Comparison of ENCODE assay signal across 13 cellular contexts in genomic region chr10:12405342-12406320, GRCh38. TPM values are rescaled to one million over a fixed set of nuclear protein-coding genes. Genes with fewer than 3 reads are reported as not detected.
DNase-seq lines count a peak whose midpoint lies in the region; ATAC-seq and TF ChIP-seq lines count a peak whose summit lies in the region.
"Had no signal": no experiment of that assay in that cellular context is flagged by ENCODE, and none has a peak within 500 bp of the region (broad histone marks: within the 10 kb centered on the region; RNA-seq: fewer than 3 reads in every experiment).

No MANE protein-coding gene starts in this region.

- no peaks in the 10 kb centered on the region for H3K9me3 ChIP-seq in duodenal mucosa (ENCODE audit: control insufficient read depth in 1 of 2, low read length in 2 of 2)
- H3K9me3 ChIP-seq in gastroesophageal sphincter: no peaks in the 10 kb centered on the region
- H3K9me3 ChIP-seq: ascending aorta, Caco-2, neutrophil had no signal

- H3K27ac Mint-ChIP-seq in osteocyte (ENCODE audit: unreplicated experiment): no peak overlapping the region

- no peak for ATAC-seq in HG03095 (IDR thresholded peaks at IDR 0.05; ENCODE audit: unreplicated experiment)
- no peak for ATAC-seq in gastroesophageal sphincter

- no peaks in the 10 kb centered on the region for H3K9me3 Mint-ChIP-seq in osteocyte (ENCODE audit: unreplicated experiment)
- H3K9me3 Mint-ChIP-seq: IgD-negative memory B cell had no signal

- H3K27ac ChIP-seq in duodenal mucosa (ENCODE audit: low read depth, low read length): no peak overlapping the region
- peak overlapping the region in 2 of 4 donors; percentile 24 to 45 for H3K27ac ChIP-seq in gastroesophageal sphincter
- H3K27ac ChIP-seq: ascending aorta, neutrophil had no signal

- H3K27me3 ChIP-seq in duodenal mucosa (ENCODE audit: control insufficient read depth in 1 of 2, insufficient read depth in 2 of 2, low read length in 2 of 2) (no peaks in the 10 kb centered on the region), gastroesophageal sphincter (no peaks in the 10 kb centered on the region)
- H3K27me3 ChIP-seq: ascending aorta, neutrophil had no signal

- H3K27me3 Mint-ChIP-seq in osteocyte (ENCODE audit: unreplicated experiment): no peaks in the 10 kb centered on the region
- H3K27me3 Mint-ChIP-seq: IgD-negative memory B cell had no signal

- DNase-seq in DMS79 treated with DMSO at 0.1 percent for 48 hours (lab: John Stamatoyannopoulos, UW): peak; percentile 79
- peak; percentile 35 for DNase-seq in NCI-H2196 treated with DMSO at 0.1 percent for 48 hours (lab: John Stamatoyannopoulos, UW; ENCODE audit: unreplicated experiment)
- DNase-seq in osteocyte (ENCODE audit: extremely low spot score, unreplicated experiment): peak; percentile 23
- no peak for DNase-seq in CD1c-positive myeloid dendritic cell (ENCODE audit: extremely low spot score)
- DNase-seq in anterior cingulate cortex (lab: John Stamatoyannopoulos, UW): no peak
- DNase-seq: Caco-2, NCI-H69 had no signal

- H3K4me1 ChIP-seq in duodenal mucosa (ENCODE audit: control insufficient read depth in 1 of 2, insufficient read depth in 2 of 2, low read length in 2 of 2) (peaks cover 13 to 15% of the 10 kb centered on the region in 2 donors), gastroesophageal sphincter (peaks cover 0 to 10% (median 0%) of the 10 kb centered on the region in 3 donors)
- H3K4me1 ChIP-seq: ascending aorta had no signal

- no peak overlapping the region for H3K4me3 Mint-ChIP-seq in osteocyte (ENCODE audit: unreplicated experiment)

- H3K36me3 Mint-ChIP-seq in osteocyte (ENCODE audit: unreplicated experiment): peaks cover 2% of the 10 kb centered on the region

- no peak for TF ChIP-seq POLR2A in gastroesophageal sphincter (IDR thresholded peaks at IDR 0.05)

- H3K4me1 Mint-ChIP-seq in osteocyte (ENCODE audit: unreplicated experiment): no peaks in the 10 kb centered on the region

- H3K9ac ChIP-seq in duodenal mucosa (ENCODE audit: low read depth in 1 of 2, low read length in 2 of 2): no peak overlapping the region

- H3K36me3 ChIP-seq in duodenal mucosa (ENCODE audit: control insufficient read depth in 1 of 2, insufficient read depth in 2 of 2, low read length in 2 of 2) (no peaks in the 10 kb centered on the region), gastroesophageal sphincter (no peaks in the 10 kb centered on the region)
- H3K36me3 ChIP-seq: ascending aorta, neutrophil had no signal

- WGBS in gastroesophageal sphincter (ENCODE audit: low coverage in 1 of 2), 2 donors: 52 to 67% methylated on average over 19 to 24 of the region's 24 CpGs

- H3K4me3 ChIP-seq in duodenal mucosa (ENCODE audit: low read depth in 1 of 2, low read length in 2 of 2) (peak overlapping the region; percentile 38 to 46), gastroesophageal sphincter (no peak overlapping the region)
- H3K4me3 ChIP-seq: ascending aorta had no signal

- TF ChIP-seq CTCF in osteocyte (IDR thresholded peaks at IDR 0.05) (no peak), gastroesophageal sphincter (IDR thresholded peaks at IDR 0.05) (no peak)

- TF ChIP-seq EP300 in gastroesophageal sphincter (IDR thresholded peaks at IDR 0.05): no peak

RNA-seq across cellular contexts. Expression of gene CAMK1D, which starts 56.3 kb away (rescaled TPM):
- total RNA-seq in osteocyte (13.7 and 15.8 TPM in 2 replicates), gastroesophageal sphincter (10 to 100 TPM; 11.6 to 18.3 (median 15.3) TPM)

Comparison
In these comparisons a context has a peak if more than half of its experiments do, and no peak if none do; other contexts are left out.
1. DNase-seq: peak in DMS79 treated with DMSO at 0.1 percent for 48 hours (single experiment), NCI-H2196 treated with DMSO at 0.1 percent for 48 hours (single experiment) and osteocyte (single experiment); none in CD1c-positive myeloid dendritic cell (single experiment) and anterior cingulate cortex (0 of 58).
2. H3K4me3 ChIP-seq: peak in duodenal mucosa (2 of 2); none in gastroesophageal sphincter (0 of 2).